8 cellular contexts compared by ENCODE assay signal in genomic region chr1:203305809-203306088, GRCh38.
DNase-seq lines count a peak whose midpoint lies in the region; ATAC-seq and TF ChIP-seq lines count a peak whose summit lies in the region.

No MANE protein-coding gene starts in this region.

- H3K79me2 ChIP-seq in DOHH2 (ENCODE audit: control insufficient read depth, low read length) = peaks cover 80% of the 10 kb centered on the region

- DNase-seq in adipocyte (ENCODE audit: low read depth) = peak; percentile 42
- DNase-seq in stimulated activated naive CD4-positive, alpha-beta T cell treated with Interleukin-2 at 50 U/mL for 16 hours (lab: John Stamatoyannopoulos, UW) = peak; percentile 43

- no peak for TF ChIP-seq CTCF in DOHH2 (IDR thresholded peaks at IDR 0.05; ENCODE audit: low read depth, low read length, poor library complexity, severe bottlenecking)

- H3K4me1 ChIP-seq in DOHH2 (ENCODE audit: control insufficient read depth, low read length) (peaks cover 74% of the 10 kb centered on the region), adipocyte (ENCODE audit: control insufficient read depth, insufficient read depth, low read length) (peaks cover 34% of the 10 kb centered on the region)

- peaks cover 34% of the 10 kb centered on the region for H4K20me1 ChIP-seq in DOHH2 (ENCODE audit: control insufficient read depth, insufficient read depth, low read depth, low read length)

- H3K36me3 ChIP-seq in DOHH2 (ENCODE audit: control insufficient read depth, low read length) (peaks cover 65% of the 10 kb centered on the region), adipocyte (ENCODE audit: control insufficient read depth, insufficient read depth, low read length, severe bottlenecking) (peaks cover 22% of the 10 kb centered on the region)

- H3K4me3 ChIP-seq in DOHH2 (ENCODE audit: low read length) (peak overlapping the region; percentile 99), adipocyte (ENCODE audit: low read length) (peak overlapping the region; percentile 97), iPS-18c (ENCODE audit: insufficient read depth, low read depth, low read length) (peak overlapping the region; percentile 74)

- H3K27ac ChIP-seq in DOHH2 (ENCODE audit: low read depth, low read length) = peak overlapping the region; percentile 99

- peak overlapping the region; percentile 98 for H3K4me2 ChIP-seq in DOHH2 (ENCODE audit: low read length)

- no peaks in the 10 kb centered on the region for H3K27me3 ChIP-seq in DOHH2 (ENCODE audit: control insufficient read depth, low read length)
- H3K27me3 ChIP-seq in adipocyte (replicated peaks; ENCODE audit: control insufficient read depth, insufficient read depth, low read length) = no peaks in the 10 kb centered on the region

- no peaks in the 10 kb centered on the region for H3K9me2 ChIP-seq in DOHH2 (replicated peaks; ENCODE audit: control insufficient read depth, low read length)

- H3F3A ChIP-seq in DOHH2 (ENCODE audit: control insufficient read depth, insufficient read depth) = peaks cover 72% of the 10 kb centered on the region

- no peaks in the 10 kb centered on the region for H3K9me3 ChIP-seq in DOHH2 (ENCODE audit: control insufficient read depth, insufficient read depth, low read length)
- no peaks in the 10 kb centered on the region for H3K9me3 ChIP-seq in adipocyte (ENCODE audit: control insufficient read depth, low read length)
- H3K9me3 ChIP-seq in iPS-18c (ENCODE audit: control insufficient read depth, insufficient read depth, low read length) = no peaks in the 10 kb centered on the region

- ATAC-seq in HG02970 (IDR thresholded peaks at IDR 0.05; ENCODE audit: low FRiP score, unreplicated experiment) = peak; percentile 1
- ATAC-seq in GM18861 (IDR thresholded peaks at IDR 0.05; ENCODE audit: unreplicated experiment) = no peak
- ATAC-seq in HG03432 (IDR thresholded peaks at IDR 0.05; ENCODE audit: unreplicated experiment) = no peak
- no peak for ATAC-seq in GM19324 (IDR thresholded peaks at IDR 0.05; ENCODE audit: low FRiP score, unreplicated experiment)

- peak overlapping the region; percentile 97 for H3K9ac ChIP-seq in adipocyte (ENCODE audit: low read length)
